In the genomic region with DNA sequence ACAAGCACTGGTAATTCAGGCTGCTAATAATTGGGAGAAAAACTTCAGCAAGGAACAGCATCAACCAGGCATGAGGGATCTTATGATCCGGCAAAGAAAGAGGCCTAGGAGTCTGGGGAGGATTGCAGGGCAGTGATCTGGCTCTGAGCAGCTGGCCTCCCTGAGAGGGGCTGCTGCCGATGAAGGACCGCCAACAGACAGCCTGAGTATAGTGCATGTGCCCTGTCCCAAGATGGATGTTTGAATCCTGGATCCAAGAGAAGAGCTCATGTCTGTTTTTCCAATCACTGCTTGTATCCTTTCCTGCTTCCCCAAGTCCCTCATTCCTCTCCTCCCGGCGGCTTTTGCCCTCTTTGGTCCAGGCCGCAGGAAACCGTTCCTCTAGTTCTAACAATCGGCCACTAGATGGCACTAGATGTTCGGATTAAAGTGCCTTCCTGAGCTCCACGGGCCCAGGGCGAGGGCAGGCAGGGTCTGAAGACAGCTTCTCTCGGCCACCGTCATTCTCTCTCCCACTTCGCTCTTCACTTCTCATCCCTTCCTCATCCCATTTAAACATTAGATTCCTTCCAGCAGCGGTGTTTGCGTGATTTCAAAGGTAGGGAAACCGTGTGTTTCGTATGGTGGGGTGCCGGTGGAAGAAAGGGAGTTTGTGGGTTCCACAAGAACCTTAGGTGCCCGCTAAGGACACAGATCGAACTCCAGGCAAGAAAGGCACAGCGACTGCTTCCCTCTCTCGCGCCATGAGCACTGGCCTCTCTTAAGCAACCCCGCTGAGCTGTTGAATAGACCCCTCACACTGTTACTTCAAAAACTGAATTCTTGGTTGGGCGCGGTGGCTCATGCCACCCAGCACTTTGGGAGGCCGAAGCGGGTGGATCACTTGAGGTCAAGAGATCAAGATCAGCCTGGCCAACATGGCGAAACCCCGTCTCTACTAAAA, we compare ENCODE assay signal across 8 cellular contexts.
A peak's percentile ranks its signal among the peaks of the same experiment; 100 is the strongest.
DNase-seq lines count a peak whose midpoint lies in the region; ATAC-seq, FAIRE-seq and TF ChIP-seq lines count a peak whose summit lies in the region.

No MANE protein-coding gene starts in this region.

- WGBS in A549 (ENCODE audit: missing lambda C conversion rate) = 36% methylated on average over 31 of the region's 31 CpGs

- no peak overlapping the region for H3K27ac ChIP-seq in A549

- peak overlapping the region; percentile 6; the same call in 1 of the 3 replicates for H3K4me2 ChIP-seq in A549

- TF ChIP-seq POLR2A in A549 (IDR thresholded peaks at IDR 0.05; ENCODE audit: low read length) = no peak
- TF ChIP-seq POLR2A in GM12892 (IDR thresholded peaks at IDR 0.05; ENCODE audit: low read depth, low read length) = no peak

- peak; percentile 79 for TF ChIP-seq CTCF in A549 (IDR thresholded peaks at IDR 0.05)

- no peak for TF ChIP-seq EP300 in A549 (IDR thresholded peaks at IDR 0.05)

- CTCF ChIA-PET in A549 (lab: Yijun Ruan, JAX) = interaction anchor here (0.7 to 7.1 kb wide), 75 partner anchors 8 to 1345 kb away, joined by 3 to 107 read pairs (median 4); no protein-coding TSS in a partner anchor

- no peaks in the 10 kb centered on the region for H3K36me3 Mint-ChIP-seq in T-helper 17 cell (ENCODE audit: low read depth)

- ATAC-seq in A549 = peak; percentile 98 to 100
- ATAC-seq in HG02798 (IDR thresholded peaks at IDR 0.05; ENCODE audit: poor library complexity, unreplicated experiment) = peak; percentile 85
- peak; percentile 57 for ATAC-seq in T-helper 17 cell

- peak; percentile 67 to 76 for DNase-seq in A549 (ENCODE audit: low read depth in 1 of 2, low spot score in 1 of 2)
- peak; percentile 37 for DNase-seq in GM12892 (ENCODE audit: insufficient read length)
- peak; percentile 74 for DNase-seq in NCI-H1417 treated with DMSO at 0.1 percent for 48 hours (lab: John Stamatoyannopoulos, UW)
- peak; percentile 11 to 27 (median 17) for DNase-seq in T-helper 17 cell
- peak; percentile 55 to 85 for DNase-seq in T47D (ENCODE audit: low read depth in 1 of 2, low spot score in 1 of 2)
- DNase-seq in islet precursor cell = peak; percentile 90
- peak; percentile 25 to 30 for DNase-seq in stimulated activated CD4-positive, alpha-beta T cell treated with anti-CD3 and anti-CD28 coated beads, Interleukin-1b, Interleukin-23, amount 100 ng/mL, for 4 hours (ENCODE audit: low read depth in 2 of 2)

- no peak overlapping the region for H3K4me3 Mint-ChIP-seq in T-helper 17 cell

- H3K4me3 ChIP-seq in A549 = no peak overlapping the region

- peaks cover 4% of the 10 kb centered on the region for H3K4me1 Mint-ChIP-seq in T-helper 17 cell

- peak overlapping the region; percentile 14 for H3K27ac Mint-ChIP-seq in T-helper 17 cell

- no peaks in the 10 kb centered on the region for H3K4me1 ChIP-seq in A549

- POLR2A ChIA-PET in A549 (lab: Yijun Ruan, JAX) = no interaction called here

- in situ Hi-C loops in T47D (cut with HindIII; ENCODE audit: low pct_unique_long_range_greater_than_20kb, low sequenced_read_pairs) = no loop called here

- peak; percentile 78 to 82 for TF ChIP-seq RAD21 in A549 (conservative IDR thresholded peaks at IDR 0.05 in 1 of 2, IDR thresholded peaks at IDR 0.05 in 1 of 2)

- no peaks in the 10 kb centered on the region for H3K9me3 ChIP-seq in A549
- H3K9me3 ChIP-seq in T-helper 17 cell (ENCODE audit: control insufficient read depth, low read length, poor library complexity, severe bottlenecking) = no peaks in the 10 kb centered on the region

- no peak for FAIRE-seq in A549 (lab: Jason Lieb, UNC)
- peak; percentile 89 for FAIRE-seq in GM12892 (lab: Jason Lieb, UNC)

- peaks cover 7% of the 10 kb centered on the region for H3K27me3 Mint-ChIP-seq in T-helper 17 cell

TF ChIP-seq in A549, 52 proteins besides CTCF, POLR2A, EP300 and RAD21:
- TF ChIP-seq CHD2 (IDR thresholded peaks at IDR 0.05; ENCODE audit: low read length, partially characterized antibody) (no peak), HOXB13 (CRISPR knock-in tag; IDR thresholded peaks at IDR 0.05; ENCODE audit: low read depth) (no peak), RCOR1 (IDR thresholded peaks at IDR 0.05; ENCODE audit: low read depth, low read length) (no peak), SREBF2 (IDR thresholded peaks at IDR 0.05) (no peak), TFCP2L1 (CRISPR knock-in tag; IDR thresholded peaks at IDR 0.05) (no peak), SMC3 (IDR thresholded peaks at IDR 0.05) (peak; percentile 68)
- TF ChIP-seq, protein P1, sequence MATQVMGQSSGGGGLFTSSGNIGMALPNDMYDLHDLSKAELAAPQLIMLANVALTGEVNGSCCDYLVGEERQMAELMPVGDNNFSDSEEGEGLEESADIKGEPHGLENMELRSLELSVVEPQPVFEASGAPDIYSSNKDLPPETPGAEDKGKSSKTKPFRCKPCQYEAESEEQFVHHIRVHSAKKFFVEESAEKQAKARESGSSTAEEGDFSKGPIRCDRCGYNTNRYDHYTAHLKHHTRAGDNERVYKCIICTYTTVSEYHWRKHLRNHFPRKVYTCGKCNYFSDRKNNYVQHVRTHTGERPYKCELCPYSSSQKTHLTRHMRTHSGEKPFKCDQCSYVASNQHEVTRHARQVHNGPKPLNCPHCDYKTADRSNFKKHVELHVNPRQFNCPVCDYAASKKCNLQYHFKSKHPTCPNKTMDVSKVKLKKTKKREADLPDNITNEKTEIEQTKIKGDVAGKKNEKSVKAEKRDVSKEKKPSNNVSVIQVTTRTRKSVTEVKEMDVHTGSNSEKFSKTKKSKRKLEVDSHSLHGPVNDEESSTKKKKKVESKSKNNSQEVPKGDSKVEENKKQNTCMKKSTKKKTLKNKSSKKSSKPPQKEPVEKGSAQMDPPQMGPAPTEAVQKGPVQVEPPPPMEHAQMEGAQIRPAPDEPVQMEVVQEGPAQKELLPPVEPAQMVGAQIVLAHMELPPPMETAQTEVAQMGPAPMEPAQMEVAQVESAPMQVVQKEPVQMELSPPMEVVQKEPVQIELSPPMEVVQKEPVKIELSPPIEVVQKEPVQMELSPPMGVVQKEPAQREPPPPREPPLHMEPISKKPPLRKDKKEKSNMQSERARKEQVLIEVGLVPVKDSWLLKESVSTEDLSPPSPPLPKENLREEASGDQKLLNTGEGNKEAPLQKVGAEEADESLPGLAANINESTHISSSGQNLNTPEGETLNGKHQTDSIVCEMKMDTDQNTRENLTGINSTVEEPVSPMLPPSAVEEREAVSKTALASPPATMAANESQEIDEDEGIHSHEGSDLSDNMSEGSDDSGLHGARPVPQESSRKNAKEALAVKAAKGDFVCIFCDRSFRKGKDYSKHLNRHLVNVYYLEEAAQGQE (IDR thresholded peaks at IDR 0.05) = no peak
- TF ChIP-seq, protein P2, sequence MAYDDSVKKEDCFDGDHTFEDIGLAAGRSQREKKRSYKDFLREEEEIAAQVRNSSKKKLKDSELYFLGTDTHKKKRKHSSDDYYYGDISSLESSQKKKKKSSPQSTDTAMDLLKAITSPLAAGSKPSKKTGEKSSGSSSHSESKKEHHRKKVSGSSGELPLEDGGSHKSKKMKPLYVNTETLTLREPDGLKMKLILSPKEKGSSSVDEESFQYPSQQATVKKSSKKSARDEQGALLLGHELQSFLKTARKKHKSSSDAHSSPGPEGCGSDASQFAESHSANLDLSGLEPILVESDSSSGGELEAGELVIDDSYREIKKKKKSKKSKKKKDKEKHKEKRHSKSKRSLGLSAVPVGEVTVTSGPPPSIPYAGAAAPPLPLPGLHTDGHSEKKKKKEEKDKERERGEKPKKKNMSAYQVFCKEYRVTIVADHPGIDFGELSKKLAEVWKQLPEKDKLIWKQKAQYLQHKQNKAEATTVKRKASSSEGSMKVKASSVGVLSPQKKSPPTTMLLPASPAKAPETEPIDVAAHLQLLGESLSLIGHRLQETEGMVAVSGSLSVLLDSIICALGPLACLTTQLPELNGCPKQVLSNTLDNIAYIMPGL (CRISPR knock-in tag; IDR thresholded peaks at IDR 0.05; ENCODE audit: borderline replicate concordance) = no peak
- TF ChIP-seq, protein P3, sequence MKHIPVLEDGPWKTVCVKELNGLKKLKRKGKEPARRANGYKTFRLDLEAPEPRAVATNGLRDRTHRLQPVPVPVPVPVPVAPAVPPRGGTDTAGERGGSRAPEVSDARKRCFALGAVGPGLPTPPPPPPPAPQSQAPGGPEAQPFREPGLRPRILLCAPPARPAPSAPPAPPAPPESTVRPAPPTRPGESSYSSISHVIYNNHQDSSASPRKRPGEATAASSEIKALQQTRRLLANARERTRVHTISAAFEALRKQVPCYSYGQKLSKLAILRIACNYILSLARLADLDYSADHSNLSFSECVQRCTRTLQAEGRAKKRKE (CRISPR knock-in tag; IDR thresholded peaks at IDR 0.05; ENCODE audit: low read depth) = no peak

Comparison
In these comparisons a context has a peak if more than half of its experiments do, and no peak if none do; other contexts are left out.
1. DNase-seq: peak in every context shown above with its lines; median percentile 90 in islet precursor cell; 74 in NCI-H1417 treated with DMSO at 0.1 percent for 48 hours; 72 in A549; 70 in T47D; 37 in GM12892; 28 in stimulated activated CD4-positive, alpha-beta T cell treated with anti-CD3 and anti-CD28 coated beads, Interleukin-1b, Interleukin-23, amount 100 ng/mL, for 4 hours; 17 in T-helper 17 cell.